Comparison of ENCODE assay signal across 2 cellular contexts in genomic region chr9:129910628-129911567, GRCh38.
TF ChIP-seq lines count a peak whose summit lies in the region.

No MANE protein-coding gene starts in this region.

TF ChIP-seq in IMR-90, 13 proteins besides CTCF, POLR2A, EP300 and RAD21 (continued from another document):
- TF ChIP-seq USF2 (IDR thresholded peaks at IDR 0.05; ENCODE audit: low read depth, low read length) (peak; percentile 76), RFX5 (IDR thresholded peaks at IDR 0.05; ENCODE audit: low read depth, low read length) (no peak), ELK1 (IDR thresholded peaks at IDR 0.05; ENCODE audit: borderline replicate concordance, low read depth, low read length) (no peak), BHLHE40 (IDR thresholded peaks at IDR 0.05; ENCODE audit: low read depth, low read length) (peak; percentile 87), MAFK (IDR thresholded peaks at IDR 0.05; ENCODE audit: low read depth, low read length) (peak; percentile 87), FOS (IDR thresholded peaks at IDR 0.05; ENCODE audit: low read depth, low read length) (peak; percentile 94), CHD1 (IDR thresholded peaks at IDR 0.05; ENCODE audit: low read depth, low read length) (no peak; the same call in 1 of the 2 replicates), MXI1 (IDR thresholded peaks at IDR 0.05; ENCODE audit: borderline replicate concordance, low read depth, low read length) (peak; percentile 91; the same call in 1 of the 2 replicates), SMC3 (IDR thresholded peaks at IDR 0.05; ENCODE audit: low read depth, low read length) (no peak), CEBPB (IDR thresholded peaks at IDR 0.05; ENCODE audit: low read depth, low read length) (peak; percentile 71), MAZ (IDR thresholded peaks at IDR 0.05; ENCODE audit: borderline replicate concordance, low read depth, low read length) (no peak)

TF ChIP-seq in GM12878, 131 proteins besides CTCF, POLR2A, EP300 and RAD21:
- TF ChIP-seq USF2 (IDR thresholded peaks at IDR 0.05; ENCODE audit: borderline replicate concordance, low read depth, low read length) (no peak), JUNB (IDR thresholded peaks at IDR 0.05) (no peak), IRF3 (IDR thresholded peaks at IDR 0.05) (no peak), POLR2AphosphoS5 (IDR thresholded peaks at IDR 0.05; ENCODE audit: low read length) (peak; percentile 48; the same call in 1 of the 2 replicates), RAD51 (IDR thresholded peaks at IDR 0.05) (no peak), BCL11A (IDR thresholded peaks at IDR 0.05; ENCODE audit: low read depth, low read length) (no peak), CREB1 (IDR thresholded peaks at IDR 0.05; ENCODE audit: low read depth) (no peak), ZSCAN29 (IDR thresholded peaks at IDR 0.05) (no peak), PML (IDR thresholded peaks at IDR 0.05; ENCODE audit: low read length) (peak; percentile 6; the same call in 1 of the 2 replicates), CHD1 (IDR thresholded peaks at IDR 0.05; ENCODE audit: low read depth, low read length) (no peak), MEF2A (IDR thresholded peaks at IDR 0.05; ENCODE audit: insufficient read depth, low read depth, low read length) (no peak), SMARCA5 (IDR thresholded peaks at IDR 0.05) (no peak), RFX5 (IDR thresholded peaks at IDR 0.05; ENCODE audit: low read depth, low read length) (no peak), CBX5 (IDR thresholded peaks at IDR 0.05; ENCODE audit: low read depth) (no peak), NFYA (IDR thresholded peaks at IDR 0.05; ENCODE audit: borderline replicate concordance, low read depth, low read length) (no peak), CUX1 (IDR thresholded peaks at IDR 0.05; ENCODE audit: insufficient replicate concordance, low read depth, low read length) (no peak), MLLT1 (IDR thresholded peaks at IDR 0.05) (no peak), STAT1 (conservative IDR thresholded peaks at IDR 0.05) (no peak), CHD2 (IDR thresholded peaks at IDR 0.05; ENCODE audit: borderline replicate concordance, low read depth, low read length) (no peak), TARDBP (IDR thresholded peaks at IDR 0.05; ENCODE audit: borderline replicate concordance) (no peak), NRF1 (conservative IDR thresholded peaks at IDR 0.05; ENCODE audit: low read depth, low read length) (no peak), MYC (IDR thresholded peaks at IDR 0.05; ENCODE audit: insufficient read depth, insufficient read length, insufficient replicate concordance, low read length, severe bottlenecking) (no peak), ASH2L (IDR thresholded peaks at IDR 0.05; ENCODE audit: borderline replicate concordance, low read depth) (no peak), SMAD5 (IDR thresholded peaks at IDR 0.05; ENCODE audit: low read depth) (no peak), CBX3 (IDR thresholded peaks at IDR 0.05; ENCODE audit: borderline replicate concordance, low read depth) (no peak), ZNF687 (IDR thresholded peaks at IDR 0.05) (no peak), USF1 (IDR thresholded peaks at IDR 0.05; ENCODE audit: borderline replicate concordance, extremely low read length, insufficient read depth, low read depth, low read length) (no peak), FOXM1 (IDR thresholded peaks at IDR 0.05; ENCODE audit: low read depth, low read length) (no peak), CEBPB (IDR thresholded peaks at IDR 0.05; ENCODE audit: borderline replicate concordance in 1 of 2, low read depth in 2 of 2, low read length in 2 of 2) (no peak), ATF2 (IDR thresholded peaks at IDR 0.05; ENCODE audit: low read length) (peak; percentile 29; the same call in 1 of the 2 replicates), MYB (IDR thresholded peaks at IDR 0.05; ENCODE audit: borderline replicate concordance, low read depth, low read length) (no peak), EED (IDR thresholded peaks at IDR 0.05; ENCODE audit: low read depth) (no peak), POLR2AphosphoS2 (IDR thresholded peaks at IDR 0.05; ENCODE audit: low read depth, low read length) (peak; percentile 17; the same call in 1 of the 2 replicates), BCL3 (IDR thresholded peaks at IDR 0.05; ENCODE audit: borderline replicate concordance, insufficient read depth, low read depth, low read length, poor library complexity, severe bottlenecking) (peak; percentile 12)
